In genomic region chr19:38497907-38498306, GRCh38 we compare ENCODE assay signal across 26 cellular contexts.
"Had no signal": no experiment of that assay in that cellular context is flagged by ENCODE, and none has a peak within 500 bp of the region (broad histone marks: within the 10 kb centered on the region; RNA-seq: fewer than 3 reads in every experiment).

No MANE protein-coding gene starts in this region.

- H3K27ac ChIP-seq: SK-N-MC had no signal

- H3K36me3 Mint-ChIP-seq: activated CD8-positive, alpha-beta memory T cell treated with anti-CD3 and anti-CD28 coated beads, Interleukin-2, amount 10 ng/mL, durations not matched to agents 7 days and 5 days; activated naive CD8-positive, alpha-beta T cell treated with anti-CD3 and anti-CD28 coated beads for 36 hours; T-cell had no signal

- H3K4me3 ChIP-seq: SK-N-MC had no signal

- H3K27me3 Mint-ChIP-seq: activated B cell treated with CpG ODN at 0.5 μM for 24 hours; activated CD4-positive, alpha-beta T cell treated with anti-CD3 and anti-CD28 coated beads, Interleukin-2, amount 10 ng/mL, durations not matched to agents 24 days and 14 days; activated T-cell treated with anti-CD3 and anti-CD28 coated beads, Interleukin-2, amount 50 U/mL, for 24 hours had no signal

- DNase-seq: activated B cell treated with CpG ODN at 0.5 μM for 24 hours; activated CD4-positive, alpha-beta T cell treated with anti-CD3 and anti-CD28 coated beads for 1 hour; activated CD4-positive, alpha-beta T cell treated with anti-CD3 and anti-CD28 coated beads, Interleukin-2, amount 10 ng/mL, durations not matched to agents 24 days and 14 days; activated CD4-positive, alpha-beta T cell treated with anti-CD3 and anti-CD28 coated beads, Interleukin-2, amount 50 U/mL, for 48 hours; activated CD8-positive, alpha-beta memory T cell treated with anti-CD3 and anti-CD28 coated beads, Interleukin-2, amount 10 ng/mL, durations not matched to agents 7 days and 5 days; activated effector memory CD4-positive, alpha-beta T cell treated with anti-CD3 and anti-CD28 coated beads, Interleukin-2, amount 50 U/mL, for 16 hours; activated naive CD4-positive, alpha-beta T cell treated with Interleukin-2 at 50 U/mL for 16 hours; activated naive CD8-positive, alpha-beta T cell treated with anti-CD3 and anti-CD28 coated beads for 36 hours; activated T-cell treated with anti-CD3 and anti-CD28 coated beads, Interleukin-2, amount 50 U/mL, for 24 hours; anterior cingulate cortex; MM.1S; NCI-H1105; NCI-H1436; NCI-H1694 treated with DMSO at 0.1 percent for 48 hours; NCI-H2029 treated with DMSO at 0.1 percent for 48 hours; NCI-H345; NCI-H510A; NCI-H526 treated with DMSO at 0.1 percent for 48 hours; NCI-H82; OCI-M1; RPMI8226; T-cell had no signal

- H3K27ac Mint-ChIP-seq: activated B cell treated with CpG ODN at 0.5 μM for 24 hours; activated CD4-positive, alpha-beta T cell treated with anti-CD3 and anti-CD28 coated beads, Interleukin-2, amount 10 ng/mL, durations not matched to agents 24 days and 14 days; activated CD8-positive, alpha-beta memory T cell treated with anti-CD3 and anti-CD28 coated beads, Interleukin-2, amount 10 ng/mL, durations not matched to agents 7 days and 5 days; activated naive CD8-positive, alpha-beta T cell treated with anti-CD3 and anti-CD28 coated beads for 36 hours; activated T-cell treated with anti-CD3 and anti-CD28 coated beads, Interleukin-2, amount 50 U/mL, for 24 hours; activated T-helper 1 cell treated with anti-CD3 and anti-CD28 coated beads, Interleukin-12 subunit alpha, Interleukin-12 subunit beta, Interleukin-2, Interleukin-4 antibody, amounts not matched to agents 30 ng/mL and 10 ng/mL and 1 ng/mL, durations not matched to agents 14 hours and 24 hours and 36 hours; T-cell had no signal

- H3K4me1 Mint-ChIP-seq: activated CD4-positive, alpha-beta T cell treated with anti-CD3 and anti-CD28 coated beads, Interleukin-2, amount 10 ng/mL, durations not matched to agents 24 days and 14 days; activated naive CD8-positive, alpha-beta T cell treated with anti-CD3 and anti-CD28 coated beads for 36 hours; T-cell had no signal

- H3K9me3 Mint-ChIP-seq: activated B cell treated with CpG ODN at 0.5 μM for 24 hours; activated CD4-positive, alpha-beta T cell treated with anti-CD3 and anti-CD28 coated beads, Interleukin-2, amount 10 ng/mL, durations not matched to agents 24 days and 14 days; activated naive CD8-positive, alpha-beta T cell treated with anti-CD3 and anti-CD28 coated beads for 36 hours; activated T-cell treated with anti-CD3 and anti-CD28 coated beads, Interleukin-2, amount 50 U/mL, for 24 hours; activated T-helper 1 cell treated with anti-CD3 and anti-CD28 coated beads, Interleukin-12 subunit alpha, Interleukin-12 subunit beta, Interleukin-2, Interleukin-4 antibody, amounts not matched to agents 30 ng/mL and 10 ng/mL and 1 ng/mL, durations not matched to agents 14 hours and 24 hours and 36 hours; T-cell had no signal

- ATAC-seq: activated CD8-positive, alpha-beta memory T cell treated with anti-CD3 and anti-CD28 coated beads, Interleukin-2, amount 10 ng/mL, durations not matched to agents 7 days and 5 days; Panc1; Right ventricle myocardium inferior; T-cell had no signal

- H3K4me3 Mint-ChIP-seq: activated B cell treated with CpG ODN at 0.5 μM for 24 hours; activated CD4-positive, alpha-beta T cell treated with anti-CD3 and anti-CD28 coated beads, Interleukin-2, amount 10 ng/mL, durations not matched to agents 24 days and 14 days; activated CD8-positive, alpha-beta memory T cell treated with anti-CD3 and anti-CD28 coated beads, Interleukin-2, amount 10 ng/mL, durations not matched to agents 7 days and 5 days; activated naive CD8-positive, alpha-beta T cell treated with anti-CD3 and anti-CD28 coated beads for 36 hours; activated T-cell treated with anti-CD3 and anti-CD28 coated beads, Interleukin-2, amount 50 U/mL, for 24 hours; activated T-helper 1 cell treated with anti-CD3 and anti-CD28 coated beads, Interleukin-12 subunit alpha, Interleukin-12 subunit beta, Interleukin-2, Interleukin-4 antibody, amounts not matched to agents 30 ng/mL and 10 ng/mL and 1 ng/mL, durations not matched to agents 14 hours and 24 hours and 36 hours; T-cell had no signal
